15 cellular contexts compared by ENCODE assay signal in the genomic region with DNA sequence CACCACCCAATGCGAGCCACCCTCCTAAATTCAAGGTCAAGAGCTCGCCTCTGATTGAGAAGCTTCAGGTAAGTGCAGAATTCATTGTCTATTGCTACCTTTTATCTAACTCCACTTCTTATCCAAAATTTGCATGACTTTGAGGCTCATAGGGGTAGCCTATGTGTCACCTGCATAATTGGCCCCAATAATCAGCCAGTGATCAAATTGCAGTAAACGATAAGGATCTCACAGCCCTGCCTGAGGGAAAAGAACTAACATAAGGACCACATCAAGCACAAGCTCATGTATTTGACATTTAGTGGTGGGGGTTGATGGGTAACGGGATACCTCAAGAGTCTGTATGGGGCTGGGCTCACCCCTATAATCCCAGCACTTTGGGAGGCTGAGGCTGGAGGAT.
"Had no signal": no experiment of that assay in that cellular context is flagged by ENCODE, and none has a peak within 500 bp of the region (broad histone marks: within the 10 kb centered on the region; RNA-seq: fewer than 3 reads in every experiment).

No MANE protein-coding gene starts in this region.

- H3K9me3 ChIP-seq: heart left ventricle, spleen, stomach, thoracic aorta had no signal

- H3K27ac Mint-ChIP-seq: memory B cell; nephron; T-helper 1 cell treated with Interleukin-12 subunit alpha and Interleukin-12 subunit beta and Interleukin-4 antibody, amounts not matched to agents 30 μg/mL and 1 μg/mL, for 36 hours had no signal

- ATAC-seq: heart left ventricle, left lobe of liver, sciatic nerve had no signal

- H3K9me3 Mint-ChIP-seq: memory B cell; nephron; T-helper 1 cell treated with Interleukin-12 subunit alpha and Interleukin-12 subunit beta and Interleukin-4 antibody, amounts not matched to agents 30 μg/mL and 1 μg/mL, for 36 hours had no signal

- DNase-seq: activated CD4-positive, alpha-beta T cell treated with anti-CD3 and anti-CD28 coated beads, Interleukin-2, amount 50 U/mL, for 48 hours; activated CD4-positive, CD25-positive, alpha-beta regulatory T cell; activated CD8-positive, alpha-beta memory T cell treated with anti-CD3 and anti-CD28 coated beads, Interleukin-2, amount 50 U/mL, for 48 hours; amygdala; effector memory CD4-positive, alpha-beta T cell; heart left ventricle; spleen; stimulated activated CD4-positive, alpha-beta T cell treated with anti-CD3 and anti-CD28 coated beads, Interleukin-1b, Interleukin-23, amount 100 ng/mL, for 48 hours; stomach had no signal

- H3K27me3 Mint-ChIP-seq: memory B cell had no signal

- H3K4me3 Mint-ChIP-seq: memory B cell; nephron; T-helper 1 cell treated with Interleukin-12 subunit alpha and Interleukin-12 subunit beta and Interleukin-4 antibody, amounts not matched to agents 30 μg/mL and 1 μg/mL, for 36 hours had no signal
